Comparison of ENCODE assay signal across 9 cellular contexts in genomic region chr21:35528109-35529042, GRCh38.
A peak's percentile ranks its signal among the peaks of the same experiment; 100 is the strongest.
DNase-seq lines count a peak whose midpoint lies in the region; ATAC-seq and TF ChIP-seq lines count a peak whose summit lies in the region.
"Had no signal": no experiment of that assay in that cellular context is flagged by ENCODE, and none has a peak within 500 bp of the region (broad histone marks: within the 10 kb centered on the region; RNA-seq: fewer than 3 reads in every experiment).

No MANE protein-coding gene starts in this region.

- intact Hi-C loops in activated CD4-positive, alpha-beta T cell treated with anti-CD3 and anti-CD28 coated beads for 36 hours (cut with DNase I, micrococcal nuclease) = loop anchor here in 1 of 2 experiments (1.0 to 5.0 kb wide), 10 partner anchors 17 to 721 kb away; partner anchors contain the start of gene SETD4
- intact Hi-C loops in psoas muscle (cut with DNase I) = no loop called here

- H3K9me3 ChIP-seq in psoas muscle = no peaks in the 10 kb centered on the region

- POLR2A ChIA-PET in activated CD4-positive, alpha-beta T cell treated with anti-CD3 and anti-CD28 coated beads for 36 hours (lab: Charles Lee) = interaction anchor here (0.5 to 0.8 kb wide), 2 partner anchors 56 to 524 kb away, joined by 3 to 21 read pairs; no protein-coding TSS in a partner anchor

- H3K27me3 ChIP-seq in psoas muscle (ENCODE audit: insufficient read depth in 3 of 3, low read length in 2 of 3) = peaks cover 0 to 2% (median 0%) of the 10 kb centered on the region in 3 donors

- CTCF ChIA-PET in activated CD4-positive, alpha-beta T cell treated with anti-CD3 and anti-CD28 coated beads for 36 hours (lab: Charles Lee) = interaction anchor here (0.6 kb wide), 3 partner anchors 16 to 448 kb away, joined by 3 read pairs; no protein-coding TSS in a partner anchor

- peak overlapping the region; percentile 93 for H3K27ac Mint-ChIP-seq in activated CD4-positive, alpha-beta T cell treated with anti-CD3 and anti-CD28 coated beads for 36 hours

- peak overlapping the region; percentile 75 for H3K4me3 Mint-ChIP-seq in activated CD4-positive, alpha-beta T cell treated with anti-CD3 and anti-CD28 coated beads for 36 hours

- TF ChIP-seq CTCF in psoas muscle (IDR thresholded peaks at IDR 0.05) = no peak

- no peaks in the 10 kb centered on the region for H3K9me3 Mint-ChIP-seq in activated CD4-positive, alpha-beta T cell treated with anti-CD3 and anti-CD28 coated beads for 36 hours (ENCODE audit: low read depth)

- ATAC-seq in HG03175 (IDR thresholded peaks at IDR 0.05; ENCODE audit: unreplicated experiment) (peak; percentile 46), psoas muscle (peak in 1 of 4 donors; percentile 57)
- ATAC-seq in activated CD4-positive, alpha-beta T cell treated with anti-CD3 and anti-CD28 coated beads for 36 hours = peak; percentile 88
- ATAC-seq: HCT116 had no signal

- H3K4me3 ChIP-seq in psoas muscle = peak overlapping the region; percentile 49

- H3K36me3 Mint-ChIP-seq in activated CD4-positive, alpha-beta T cell treated with anti-CD3 and anti-CD28 coated beads for 36 hours (ENCODE audit: low read depth) = no peaks in the 10 kb centered on the region

- TF ChIP-seq POLR2A in erythroblast (IDR thresholded peaks at IDR 0.05; ENCODE audit: low read length) = no peak

- H3K27me3 Mint-ChIP-seq in activated CD4-positive, alpha-beta T cell treated with anti-CD3 and anti-CD28 coated beads for 36 hours = no peaks in the 10 kb centered on the region

- peak overlapping the region; percentile 21 for H3K27ac ChIP-seq in psoas muscle

- peaks cover 44% of the 10 kb centered on the region for H3K4me1 Mint-ChIP-seq in activated CD4-positive, alpha-beta T cell treated with anti-CD3 and anti-CD28 coated beads for 36 hours

- 51 to 56% (median 56%) methylated on average over 18 of the region's 18 CpGs for WGBS in psoas muscle, 3 donors

- DNase-seq in ELR (ENCODE audit: low read depth) (peak; percentile 6), erythroblast (lab: John Stamatoyannopoulos, UW) (peak; percentile 29 to 42), psoas muscle (peak; percentile 27 to 50), NCI-H748 (lab: John Stamatoyannopoulos, UW; ENCODE audit: unreplicated experiment) (no peak), T1000 (lab: John Stamatoyannopoulos, UW) (no peak), dermis blood vessel endothelial cell (no peak)
- DNase-seq in activated CD4-positive, alpha-beta T cell treated with anti-CD3 and anti-CD28 coated beads for 36 hours = peak; percentile 79

- no peaks in the 10 kb centered on the region for H3K4me1 ChIP-seq in psoas muscle

- H3K36me3 ChIP-seq in psoas muscle (ENCODE audit: insufficient read depth in 1 of 2, low read depth in 1 of 2) = no peaks in the 10 kb centered on the region

Comparison
In these comparisons a context has a peak if more than half of its experiments do, and no peak if none do; other contexts are left out.
1. DNase-seq: peak in ELR (single experiment), activated CD4-positive, alpha-beta T cell treated with anti-CD3 and anti-CD28 coated beads for 36 hours (single experiment), erythroblast (2 of 2) and psoas muscle (2 of 2); none in NCI-H748 (single experiment), T1000 (single experiment) and dermis blood vessel endothelial cell (single experiment).